ENCODE assay signal across 28 cellular contexts in genomic region chr9:106058460-106058859, GRCh38.
"Had no signal": no experiment of that assay in that cellular context is flagged by ENCODE, and none has a peak within 500 bp of the region (broad histone marks: within the 10 kb centered on the region; RNA-seq: fewer than 3 reads in every experiment).

No MANE protein-coding gene starts in this region.

- H3K36me3 ChIP-seq: brain microvascular endothelial cell, esophagus muscularis mucosa, gastrocnemius medialis had no signal

- DNase-seq: activated CD4-positive, alpha-beta memory T cell treated with anti-CD3 and anti-CD28 coated beads for 36 hours; activated CD4-positive, alpha-beta T cell treated with anti-CD3 and anti-CD28 coated beads for 36 hours; activated CD4-positive, alpha-beta T cell treated with anti-CD3 and anti-CD28 coated beads, Interleukin-2, amount 10 ng/mL, durations not matched to agents 24 days and 14 days; activated CD4-positive, CD25-positive, alpha-beta regulatory T cell; activated CD4-positive, CD25-positive, alpha-beta regulatory T cell treated with anti-CD3 and anti-CD28 coated beads, Interleukin-2, amount 50 U/mL, for 72 hours; activated CD8-positive, alpha-beta memory T cell treated with anti-CD3 and anti-CD28 coated beads, Interleukin-2, amount 10 ng/mL, durations not matched to agents 7 days and 5 days; activated CD8-positive, alpha-beta memory T cell treated with anti-CD3 and anti-CD28 coated beads, Interleukin-2, amount 50 U/mL, for 4 hours; activated CD8-positive, alpha-beta T cell treated with anti-CD3 and anti-CD28 coated beads, Interleukin-2, amount 10 ng/mL, durations not matched to agents 7 days and 5 days; activated effector memory CD4-positive, alpha-beta T cell treated with anti-CD3 and anti-CD28 coated beads, Interleukin-2, amount 50 U/mL, for 16 hours; activated naive CD4-positive, alpha-beta T cell treated with anti-CD3 and anti-CD28 coated beads, Interleukin-2, amount 10 ng/mL, durations not matched to agents 7 days and 5 days; activated naive CD8-positive, alpha-beta T cell treated with anti-CD3 and anti-CD28 coated beads, Interleukin-2, amount 10 ng/mL, durations not matched to agents 7 days and 5 days; activated T-cell treated with anti-CD3 and anti-CD28 coated beads, Interleukin-2, amount 50 U/mL, for 1 hour; activated T-cell treated with anti-CD3 and anti-CD28 coated beads, Interleukin-2, amount 50 U/mL, for 48 hours; brain microvascular endothelial cell; cortex of kidney; dermis blood vessel endothelial cell; effector CD4-positive, alpha-beta T cell; effector memory CD8-positive, alpha-beta T cell; erythroblast; foreskin keratinocyte; gastrocnemius medialis; glutamatergic neuron; T-helper 2 cell had no signal

- H3K27me3 ChIP-seq: brain microvascular endothelial cell, esophagus muscularis mucosa, foreskin keratinocyte, gastrocnemius medialis had no signal

- H3K9me3 ChIP-seq: esophagus muscularis mucosa, gastrocnemius medialis had no signal

- H3K4me1 ChIP-seq: esophagus muscularis mucosa, gastrocnemius medialis had no signal

- H3K4me1 Mint-ChIP-seq: activated CD4-positive, alpha-beta T cell treated with anti-CD3 and anti-CD28 coated beads for 36 hours; activated CD4-positive, alpha-beta T cell treated with anti-CD3 and anti-CD28 coated beads, Interleukin-2, amount 10 ng/mL, durations not matched to agents 24 days and 14 days; activated CD8-positive, alpha-beta memory T cell treated with anti-CD3 and anti-CD28 coated beads, Interleukin-2, amount 10 ng/mL, durations not matched to agents 7 days and 5 days; activated naive CD4-positive, alpha-beta T cell treated with anti-CD3 and anti-CD28 coated beads, Interleukin-2, amount 10 ng/mL, durations not matched to agents 7 days and 5 days; activated naive CD8-positive, alpha-beta T cell treated with anti-CD3 and anti-CD28 coated beads, Interleukin-2, amount 10 ng/mL, durations not matched to agents 7 days and 5 days; central memory CD8-positive, alpha-beta T cell had no signal

- H3K4me3 ChIP-seq: esophagus muscularis mucosa, gastrocnemius medialis had no signal

- H3K27ac Mint-ChIP-seq: activated CD4-positive, alpha-beta memory T cell treated with anti-CD3 and anti-CD28 coated beads for 36 hours; activated CD4-positive, alpha-beta T cell treated with anti-CD3 and anti-CD28 coated beads for 36 hours; activated CD4-positive, alpha-beta T cell treated with anti-CD3 and anti-CD28 coated beads, Interleukin-2, amount 10 ng/mL, durations not matched to agents 24 days and 14 days; activated CD8-positive, alpha-beta memory T cell treated with anti-CD3 and anti-CD28 coated beads, Interleukin-2, amount 10 ng/mL, durations not matched to agents 7 days and 5 days; activated CD8-positive, alpha-beta T cell treated with anti-CD3 and anti-CD28 coated beads, Interleukin-2, amount 10 ng/mL, durations not matched to agents 7 days and 5 days; activated naive CD4-positive, alpha-beta T cell treated with anti-CD3 and anti-CD28 coated beads, Interleukin-2, amount 10 ng/mL, durations not matched to agents 7 days and 5 days; activated naive CD4-positive, alpha-beta T cell treated with anti-CD3 and anti-CD28 coated beads, Interleukin-2, amount 50 U/mL, for 72 hours; activated naive CD8-positive, alpha-beta T cell treated with anti-CD3 and anti-CD28 coated beads, Interleukin-2, amount 10 ng/mL, durations not matched to agents 7 days and 5 days; activated T-helper 1 cell treated with anti-CD3 and anti-CD28 coated beads, Interleukin-12 subunit alpha, Interleukin-12 subunit beta, Interleukin-2, Interleukin-4 antibody, amounts not matched to agents 30 ng/mL and 10 ng/mL and 1 ng/mL, durations not matched to agents 14 hours and 24 hours and 36 hours; activated T-helper 2 cell treated with anti-CD3 and anti-CD28 coated beads, Interferon-gamma antibody, Interleukin-2, Interleukin-4, amounts not matched to agents 10 μg/mL and 5 μg/mL and 100 μg/mL, durations not matched to agents 14 hours and 24 hours and 36 hours; effector memory CD8-positive, alpha-beta T cell had no signal

- ATAC-seq: activated CD4-positive, alpha-beta T cell treated with anti-CD3 and anti-CD28 coated beads for 36 hours; activated CD8-positive, alpha-beta memory T cell treated with anti-CD3 and anti-CD28 coated beads, Interleukin-2, amount 10 ng/mL, durations not matched to agents 7 days and 5 days; activated CD8-positive, alpha-beta T cell treated with anti-CD3 and anti-CD28 coated beads, Interleukin-2, amount 10 ng/mL, durations not matched to agents 7 days and 5 days; activated naive CD4-positive, alpha-beta T cell treated with anti-CD3 and anti-CD28 coated beads, Interleukin-2, amount 50 U/mL, for 72 hours; effector memory CD8-positive, alpha-beta T cell; foreskin keratinocyte; gastrocnemius medialis had no signal

- H3K4me3 Mint-ChIP-seq: activated CD4-positive, alpha-beta memory T cell treated with anti-CD3 and anti-CD28 coated beads for 36 hours; activated CD4-positive, alpha-beta T cell treated with anti-CD3 and anti-CD28 coated beads for 36 hours; activated CD4-positive, alpha-beta T cell treated with anti-CD3 and anti-CD28 coated beads, Interleukin-2, amount 10 ng/mL, durations not matched to agents 24 days and 14 days; activated CD8-positive, alpha-beta memory T cell treated with anti-CD3 and anti-CD28 coated beads, Interleukin-2, amount 10 ng/mL, durations not matched to agents 7 days and 5 days; activated CD8-positive, alpha-beta T cell treated with anti-CD3 and anti-CD28 coated beads, Interleukin-2, amount 10 ng/mL, durations not matched to agents 7 days and 5 days; activated naive CD4-positive, alpha-beta T cell treated with anti-CD3 and anti-CD28 coated beads, Interleukin-2, amount 10 ng/mL, durations not matched to agents 7 days and 5 days; activated naive CD8-positive, alpha-beta T cell treated with anti-CD3 and anti-CD28 coated beads, Interleukin-2, amount 10 ng/mL, durations not matched to agents 7 days and 5 days; activated T-helper 1 cell treated with anti-CD3 and anti-CD28 coated beads, Interleukin-12 subunit alpha, Interleukin-12 subunit beta, Interleukin-2, Interleukin-4 antibody, amounts not matched to agents 30 ng/mL and 10 ng/mL and 1 ng/mL, durations not matched to agents 14 hours and 24 hours and 36 hours; central memory CD8-positive, alpha-beta T cell; effector memory CD8-positive, alpha-beta T cell had no signal

- H3K27ac ChIP-seq: brain microvascular endothelial cell, esophagus muscularis mucosa, foreskin keratinocyte, gastrocnemius medialis had no signal

- H3K27me3 Mint-ChIP-seq: activated CD4-positive, alpha-beta memory T cell treated with anti-CD3 and anti-CD28 coated beads for 36 hours; activated CD4-positive, alpha-beta T cell treated with anti-CD3 and anti-CD28 coated beads for 36 hours; activated CD4-positive, alpha-beta T cell treated with anti-CD3 and anti-CD28 coated beads, Interleukin-2, amount 10 ng/mL, durations not matched to agents 24 days and 14 days; activated CD8-positive, alpha-beta memory T cell treated with anti-CD3 and anti-CD28 coated beads, Interleukin-2, amount 10 ng/mL, durations not matched to agents 7 days and 5 days; activated naive CD4-positive, alpha-beta T cell treated with anti-CD3 and anti-CD28 coated beads, Interleukin-2, amount 10 ng/mL, durations not matched to agents 7 days and 5 days; central memory CD8-positive, alpha-beta T cell; effector memory CD8-positive, alpha-beta T cell had no signal

- H3K36me3 Mint-ChIP-seq: activated CD4-positive, alpha-beta memory T cell treated with anti-CD3 and anti-CD28 coated beads for 36 hours; activated CD8-positive, alpha-beta memory T cell treated with anti-CD3 and anti-CD28 coated beads, Interleukin-2, amount 10 ng/mL, durations not matched to agents 7 days and 5 days; activated naive CD4-positive, alpha-beta T cell treated with anti-CD3 and anti-CD28 coated beads, Interleukin-2, amount 10 ng/mL, durations not matched to agents 7 days and 5 days; activated naive CD8-positive, alpha-beta T cell treated with anti-CD3 and anti-CD28 coated beads, Interleukin-2, amount 10 ng/mL, durations not matched to agents 7 days and 5 days had no signal
